In genomic region chr2:239306274-239307220, GRCh38 we compare ENCODE assay signal across 20 cellular contexts.
A peak's percentile ranks its signal among the peaks of the same experiment; 100 is the strongest.
DNase-seq lines count a peak whose midpoint lies in the region; ATAC-seq, FAIRE-seq and TF ChIP-seq lines count a peak whose summit lies in the region.
"Had no signal": no experiment of that assay in that cellular context is flagged by ENCODE, and none has a peak within 500 bp of the region (broad histone marks: within the 10 kb centered on the region; RNA-seq: fewer than 3 reads in every experiment).

No MANE protein-coding gene starts in this region.

- H3K4me3 ChIP-seq in mammary epithelial cell (replicated peaks in 1 of 3; ENCODE audit: insufficient read depth in 1 of 3, low read depth in 2 of 3, low read length in 3 of 3) (no peak overlapping the region), kidney (ENCODE audit: low read length in 2 of 2) (no peak overlapping the region), prostate gland (no peak overlapping the region), vagina (no peak overlapping the region)
- H3K4me3 ChIP-seq: colonic mucosa, lung had no signal

- peaks cover 3% of the 10 kb centered on the region for H3K79me2 ChIP-seq in mammary epithelial cell (ENCODE audit: insufficient read depth, low read length)

- POLR2A ChIA-PET in MCF 10A (lab: Yijun Ruan, JAX) (no interaction called here), T-cell (lab: Charles Lee) (interaction anchor here (0.5 to 0.6 kb wide), 2 partner anchors 21 to 29 kb away, joined by 3 read pairs; no protein-coding TSS in a partner anchor)

- H3K9ac ChIP-seq in mammary epithelial cell (ENCODE audit: insufficient read depth, low read length) (no peak overlapping the region), kidney (ENCODE audit: low read length in 2 of 2) (no peak overlapping the region)
- H3K9ac ChIP-seq: KMS-11 had no signal

- H3K4me1 Mint-ChIP-seq in MCF 10A (ENCODE audit: insufficient read depth, unreplicated experiment) = no peaks in the 10 kb centered on the region
- peaks cover 30 to 36% (median 33%) of the 10 kb centered on the region in 3 donors for H3K4me1 Mint-ChIP-seq in T-cell

- no peaks in the 10 kb centered on the region for H3K36me3 ChIP-seq in mammary epithelial cell (ENCODE audit: insufficient read depth, low read length)
- no peaks in the 10 kb centered on the region for H3K36me3 ChIP-seq in kidney (ENCODE audit: control insufficient read depth in 1 of 2, insufficient read depth in 2 of 2, low read length in 2 of 2)
- no peaks in the 10 kb centered on the region for H3K36me3 ChIP-seq in prostate gland
- no peaks in the 10 kb centered on the region for H3K36me3 ChIP-seq in vagina
- H3K36me3 ChIP-seq: colonic mucosa had no signal

- TF ChIP-seq POLR2A in prostate gland (IDR thresholded peaks at IDR 0.05) = no peak
- TF ChIP-seq POLR2A in vagina (IDR thresholded peaks at IDR 0.05) = no peak

- in situ Hi-C loops in mammary epithelial cell (cut with MboI; ENCODE audit: low sequenced_read_pairs in 2 of 2) = no loop called here

- DNase-seq in MCF 10A (ENCODE audit: unreplicated experiment) (no peak), mammary epithelial cell (no peak), kidney (peak; percentile 61), prostate gland (ENCODE audit: low spot score) (no peak), vagina (ENCODE audit: extremely low spot score in 2 of 2) (no peak), T-cell (no peak)
- DNase-seq in activated CD4-positive, alpha-beta T cell treated with anti-CD3 and anti-CD28 coated beads for 1 hour = no peak
- DNase-seq: activated CD8-positive, alpha-beta memory T cell treated with anti-CD3 and anti-CD28 coated beads, Interleukin-2, amount 10 ng/mL, durations not matched to agents 7 days and 5 days; activated gamma-delta T cell treated with Interleukin-2 at 50 U/mL for 16 hours; CD8-positive, alpha-beta T cell; colonic mucosa; DMS79 treated with DMSO at 0.1 percent for 48 hours; NCI-H1105 treated with DMSO at 0.1 percent for 48 hours; RPMI8226; small intestine; SW 1271 had no signal

- FAIRE-seq in kidney (lab: Jason Lieb, UNC) = no peak
- FAIRE-seq: small intestine had no signal

- ATAC-seq in T-cell (replicated peaks in 1 of 4) (no peak), GM19035 (IDR thresholded peaks at IDR 0.05; ENCODE audit: unreplicated experiment) (no peak)
- ATAC-seq: activated CD8-positive, alpha-beta memory T cell treated with anti-CD3 and anti-CD28 coated beads, Interleukin-2, amount 10 ng/mL, durations not matched to agents 7 days and 5 days; CD8-positive, alpha-beta T cell had no signal

- H3K36me3 Mint-ChIP-seq in MCF 10A (ENCODE audit: insufficient read depth, unreplicated experiment) (peaks cover 5% of the 10 kb centered on the region), T-cell (peaks cover 3% of the 10 kb centered on the region)
- H3K36me3 Mint-ChIP-seq: CD8-positive, alpha-beta T cell had no signal

- no peak overlapping the region for H3K27ac ChIP-seq in mammary epithelial cell (ENCODE audit: insufficient read depth, low read depth, low read length)
- H3K27ac ChIP-seq in kidney (ENCODE audit: low read depth in 2 of 2, low read length in 2 of 2) = no peak overlapping the region
- H3K27ac ChIP-seq in prostate gland = peak overlapping the region; percentile 4 to 21
- peak overlapping the region; percentile 87 for H3K27ac ChIP-seq in vagina
- H3K27ac ChIP-seq: KMS-11, neutrophil had no signal

- TF ChIP-seq CTCF in MCF 10A (IDR thresholded peaks at IDR 0.05; ENCODE audit: unreplicated experiment) (no peak), mammary epithelial cell (conservative IDR thresholded peaks at IDR 0.05 in 1 of 2, IDR thresholded peaks at IDR 0.05 in 1 of 2; ENCODE audit: extremely low read depth in 1 of 2, insufficient read depth in 1 of 2, low read depth in 1 of 2, low read length in 2 of 2) (no peak), kidney (IDR thresholded peaks at IDR 0.05; ENCODE audit: borderline replicate concordance, extremely low read depth, insufficient read depth) (no peak), prostate gland (IDR thresholded peaks at IDR 0.05) (no peak), vagina (IDR thresholded peaks at IDR 0.05) (no peak)

- H3K9me3 ChIP-seq in mammary epithelial cell (replicated peaks; ENCODE audit: insufficient read depth, low read length) (no peaks in the 10 kb centered on the region), kidney (ENCODE audit: control insufficient read depth in 1 of 2, low read length in 2 of 2) (no peaks in the 10 kb centered on the region), prostate gland (no peaks in the 10 kb centered on the region), vagina (no peaks in the 10 kb centered on the region)
- H3K9me3 ChIP-seq: colonic mucosa, neutrophil had no signal

- H3K4me1 ChIP-seq in mammary epithelial cell (ENCODE audit: insufficient read depth, low read length) (no peaks in the 10 kb centered on the region), kidney (ENCODE audit: control insufficient read depth in 1 of 2, insufficient read depth in 1 of 2, low read depth in 1 of 2, low read length in 2 of 2) (peaks cover 16 to 21% of the 10 kb centered on the region in 2 donors), prostate gland (replicated peaks) (peaks cover 25% of the 10 kb centered on the region), vagina (peaks cover 77% of the 10 kb centered on the region)

- H3K27me3 ChIP-seq in mammary epithelial cell (ENCODE audit: insufficient read depth, low read length) = no peaks in the 10 kb centered on the region
- no peaks in the 10 kb centered on the region for H3K27me3 ChIP-seq in prostate gland (replicated peaks; ENCODE audit: insufficient read depth)
- H3K27me3 ChIP-seq in vagina = no peaks in the 10 kb centered on the region
- H3K27me3 ChIP-seq: colonic mucosa, neutrophil had no signal

- CTCF ChIA-PET in MCF 10A (lab: Yijun Ruan, JAX) = no interaction called here
- CTCF ChIA-PET in mammary epithelial cell (lab: Charles Lee; ENCODE audit: low non-redundant PET) = no interaction called here
- CTCF ChIA-PET in T-cell (lab: Charles Lee) = no interaction called here

- WGBS in mammary epithelial cell (ENCODE audit: low coverage, missing lambda C conversion rate) = 87% methylated on average over 15 of the region's 25 CpGs
- 90% methylated on average over 24 of the region's 25 CpGs for WGBS in prostate gland

- no peaks in the 10 kb centered on the region for H4K20me1 ChIP-seq in mammary epithelial cell (ENCODE audit: insufficient read depth, low read length)

- BruUV-seq in MCF 10A (replicated peaks; lab: Mats Ljungman, UMichigan) (no TSS peak), mammary epithelial cell (replicated peaks; lab: Mats Ljungman, UMichigan) (no TSS peak)

- H3K9me3 Mint-ChIP-seq in MCF 10A (ENCODE audit: unreplicated experiment) = no peaks in the 10 kb centered on the region
- H3K9me3 Mint-ChIP-seq in T-cell = no peaks in the 10 kb centered on the region
- H3K9me3 Mint-ChIP-seq: CD8-positive, alpha-beta T cell had no signal

- intact Hi-C loops in MCF 10A (cut with micrococcal nuclease) (no loop called here), mammary epithelial cell (cut with micrococcal nuclease) (no loop called here), kidney (cut with DNase I) (no loop called here), prostate gland (cut with DNase I) (loop anchor here (5.0 kb wide), 1 partner anchor 104 kb away; no protein-coding TSS in a partner anchor), vagina (cut with DNase I) (no loop called here)

- no peak overlapping the region for H3K4me2 ChIP-seq in mammary epithelial cell (ENCODE audit: insufficient read depth, low read depth, low read length)
- H3K4me2 ChIP-seq: KMS-11 had no signal

- H3K27ac Mint-ChIP-seq in MCF 10A (ENCODE audit: low read depth, unreplicated experiment) (peak overlapping the region; percentile 56), T-cell (no peak overlapping the region)
- H3K27ac Mint-ChIP-seq: activated CD8-positive, alpha-beta memory T cell treated with anti-CD3 and anti-CD28 coated beads, Interleukin-2, amount 10 ng/mL, durations not matched to agents 7 days and 5 days; CD8-positive, alpha-beta T cell had no signal

- H3K4me3 Mint-ChIP-seq in MCF 10A (ENCODE audit: unreplicated experiment) (no peak overlapping the region), T-cell (no peak overlapping the region)
- H3K4me3 Mint-ChIP-seq: activated CD8-positive, alpha-beta memory T cell treated with anti-CD3 and anti-CD28 coated beads, Interleukin-2, amount 10 ng/mL, durations not matched to agents 7 days and 5 days; CD8-positive, alpha-beta T cell had no signal

- H2AFZ ChIP-seq in mammary epithelial cell (ENCODE audit: low read depth, low read length) = no peak overlapping the region

- dilution Hi-C loops in mammary epithelial cell (cut with HindIII; ENCODE audit: low sequenced_read_pairs) = no loop called here

- H3K27me3 Mint-ChIP-seq in MCF 10A (ENCODE audit: insufficient read depth, unreplicated experiment) (no peaks in the 10 kb centered on the region), T-cell (no peaks in the 10 kb centered on the region)
- H3K27me3 Mint-ChIP-seq: activated CD8-positive, alpha-beta memory T cell treated with anti-CD3 and anti-CD28 coated beads, Interleukin-2, amount 10 ng/mL, durations not matched to agents 7 days and 5 days had no signal

Comparison
In these comparisons a context has a peak if more than half of its experiments do, and no peak if none do; other contexts are left out.
1. H3K27ac ChIP-seq: peak in prostate gland (2 of 2) and vagina (single experiment); none in mammary epithelial cell (single experiment) and kidney (0 of 2).